Comparison of ENCODE assay signal across 1 cellular context in the genomic region with DNA sequence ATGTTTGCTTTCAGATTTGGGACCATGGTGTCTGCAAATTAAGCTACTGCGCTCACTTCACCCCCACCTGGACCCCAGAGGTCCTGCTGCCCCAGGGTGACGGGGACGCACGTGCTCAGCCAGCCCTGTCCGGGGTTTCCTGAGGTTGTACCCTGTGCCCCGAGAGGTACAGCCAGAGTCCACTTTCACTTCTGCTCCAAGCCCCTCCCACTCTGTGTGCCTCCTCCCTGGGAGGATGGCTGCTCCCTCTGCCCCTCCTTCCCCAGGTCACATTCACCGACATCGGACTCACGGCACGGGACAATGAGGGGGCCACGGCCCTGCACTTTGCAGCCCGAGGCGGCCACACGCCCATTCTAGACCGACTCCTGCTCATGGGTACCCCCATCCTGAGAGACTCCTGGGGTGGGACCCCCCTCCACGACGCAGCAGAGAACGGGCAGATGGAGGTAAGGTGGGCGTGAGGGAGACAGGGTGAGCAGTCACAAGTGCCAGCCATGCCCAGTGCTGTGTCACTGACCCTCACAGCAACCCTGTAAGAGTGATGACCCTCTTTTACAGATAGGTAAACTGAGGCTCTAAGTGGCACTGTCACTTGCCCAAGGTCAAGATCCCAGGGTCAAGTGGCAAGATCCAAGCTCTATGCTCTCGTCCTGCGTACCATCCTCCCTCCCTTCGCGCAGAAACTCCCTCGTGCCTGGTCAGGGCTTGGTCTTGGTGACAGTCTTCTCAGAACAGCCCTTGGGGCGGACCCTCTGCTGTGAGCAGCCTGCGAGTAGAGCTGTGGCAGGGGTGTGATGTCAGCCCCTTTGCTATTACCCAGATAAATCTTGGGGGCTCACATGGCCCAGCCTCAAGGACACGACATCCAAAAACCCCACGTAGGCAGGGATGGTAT.
TF ChIP-seq lines count a peak whose summit lies in the region.

No MANE protein-coding gene starts in this region.

TF ChIP-seq in HepG2, 621 proteins besides CTCF, POLR2A, EP300 and RAD21 (continued from another document and continues in another):
- TF ChIP-seq, protein P1, sequence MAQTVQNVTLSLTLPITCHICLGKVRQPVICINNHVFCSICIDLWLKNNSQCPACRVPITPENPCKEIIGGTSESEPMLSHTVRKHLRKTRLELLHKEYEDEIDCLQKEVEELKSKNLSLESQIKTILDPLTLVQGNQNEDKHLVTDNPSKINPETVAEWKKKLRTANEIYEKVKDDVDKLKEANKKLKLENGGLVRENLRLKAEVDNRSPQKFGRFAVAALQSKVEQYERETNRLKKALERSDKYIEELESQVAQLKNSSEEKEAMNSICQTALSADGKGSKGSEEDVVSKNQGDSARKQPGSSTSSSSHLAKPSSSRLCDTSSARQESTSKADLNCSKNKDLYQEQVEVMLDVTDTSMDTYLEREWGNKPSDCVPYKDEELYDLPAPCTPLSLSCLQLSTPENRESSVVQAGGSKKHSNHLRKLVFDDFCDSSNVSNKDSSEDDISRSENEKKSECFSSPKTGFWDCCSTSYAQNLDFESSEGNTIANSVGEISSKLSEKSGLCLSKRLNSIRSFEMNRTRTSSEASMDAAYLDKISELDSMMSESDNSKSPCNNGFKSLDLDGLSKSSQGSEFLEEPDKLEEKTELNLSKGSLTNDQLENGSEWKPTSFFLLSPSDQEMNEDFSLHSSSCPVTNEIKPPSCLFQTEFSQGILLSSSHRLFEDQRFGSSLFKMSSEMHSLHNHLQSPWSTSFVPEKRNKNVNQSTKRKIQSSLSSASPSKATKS (CRISPR knock-in tag; IDR thresholded peaks at IDR 0.05): no peak
- no peak for TF ChIP-seq NFIC (IDR thresholded peaks at IDR 0.05; ENCODE audit: low read length)
- TF ChIP-seq MTF1 (CRISPR knock-in tag; IDR thresholded peaks at IDR 0.05): no peak
- no peak for TF ChIP-seq SRSF1 (optimal IDR thresholded peaks at IDR 0.05; ENCODE audit: low read depth, low read length)
- TF ChIP-seq DNMT3B (CRISPR knock-in tag; conservative IDR thresholded peaks at IDR 0.05): no peak
- TF ChIP-seq ZNF333 (CRISPR knock-in tag; IDR thresholded peaks at IDR 0.05; ENCODE audit: borderline replicate concordance): 0 out of 2 replicates have a peak, but pooled peaks have one; percentile 1
- TF ChIP-seq POLR2AphosphoS2 (IDR thresholded peaks at IDR 0.05; ENCODE audit: low read depth, low read length): no peak
- TF ChIP-seq LCORL (IDR thresholded peaks at IDR 0.05): no peak
- TF ChIP-seq LCORL (CRISPR knock-in tag; IDR thresholded peaks at IDR 0.05): peak; percentile 73; the same call in 1 of the 2 replicates
- no peak for TF ChIP-seq MED8 (CRISPR knock-in tag; IDR thresholded peaks at IDR 0.05; ENCODE audit: insufficient replicate concordance)
- peak; percentile 84 for TF ChIP-seq PHF5A (CRISPR knock-in tag; IDR thresholded peaks at IDR 0.05; ENCODE audit: low read depth, unreplicated experiment)
- TF ChIP-seq ZFP62 (CRISPR knock-in tag; IDR thresholded peaks at IDR 0.05): no peak
- TF ChIP-seq ZNF619 (CRISPR knock-in tag; IDR thresholded peaks at IDR 0.05): 0 out of 2 replicates have a peak, but pooled peaks have one; percentile 2
- TF ChIP-seq HDAC2 (CRISPR knock-in tag; IDR thresholded peaks at IDR 0.05): peak; percentile 68; the same call in 1 of the 2 replicates
- no peak for TF ChIP-seq MTA3 (CRISPR knock-in tag; IDR thresholded peaks at IDR 0.05)
- no peak for TF ChIP-seq NFE2L2 (IDR thresholded peaks at IDR 0.05; ENCODE audit: low read length)
- no peak for TF ChIP-seq SIX1 (CRISPR knock-in tag; IDR thresholded peaks at IDR 0.05; ENCODE audit: borderline replicate concordance)
- no peak for TF ChIP-seq ZMYM2 (CRISPR knock-in tag; IDR thresholded peaks at IDR 0.05)
- TF ChIP-seq, protein P2, sequence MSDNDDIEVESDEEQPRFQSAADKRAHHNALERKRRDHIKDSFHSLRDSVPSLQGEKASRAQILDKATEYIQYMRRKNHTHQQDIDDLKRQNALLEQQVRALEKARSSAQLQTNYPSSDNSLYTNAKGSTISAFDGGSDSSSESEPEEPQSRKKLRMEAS (IDR thresholded peaks at IDR 0.05): peak; percentile 97
- TF ChIP-seq CHD4 (IDR thresholded peaks at IDR 0.05; ENCODE audit: borderline replicate concordance, low read length): no peak
- no peak for TF ChIP-seq THYN1 (CRISPR knock-in tag; IDR thresholded peaks at IDR 0.05; ENCODE audit: borderline replicate concordance, low read depth)
- no peak for TF ChIP-seq DPF2 (CRISPR knock-in tag; IDR thresholded peaks at IDR 0.05; ENCODE audit: borderline replicate concordance, low read depth)
- TF ChIP-seq SAFB2 (CRISPR knock-in tag; IDR thresholded peaks at IDR 0.05; ENCODE audit: borderline replicate concordance, low read depth): peak; percentile 39; the same call in 1 of the 2 replicates
- no peak for TF ChIP-seq ZFAT (CRISPR knock-in tag; conservative IDR thresholded peaks at IDR 0.05)
- no peak for TF ChIP-seq SATB2 (CRISPR knock-in tag; IDR thresholded peaks at IDR 0.05)
- TF ChIP-seq ZNF232 (CRISPR knock-in tag; IDR thresholded peaks at IDR 0.05; ENCODE audit: borderline replicate concordance): peak; percentile 76; the same call in 1 of the 2 replicates
- no peak for TF ChIP-seq PHB2 (IDR thresholded peaks at IDR 0.05; ENCODE audit: partially characterized antibody)
- TF ChIP-seq HOXA9 (CRISPR knock-in tag; IDR thresholded peaks at IDR 0.05; ENCODE audit: borderline replicate concordance): no peak
- no peak for TF ChIP-seq HIVEP1 (CRISPR knock-in tag; IDR thresholded peaks at IDR 0.05)
- TF ChIP-seq, protein P3, sequence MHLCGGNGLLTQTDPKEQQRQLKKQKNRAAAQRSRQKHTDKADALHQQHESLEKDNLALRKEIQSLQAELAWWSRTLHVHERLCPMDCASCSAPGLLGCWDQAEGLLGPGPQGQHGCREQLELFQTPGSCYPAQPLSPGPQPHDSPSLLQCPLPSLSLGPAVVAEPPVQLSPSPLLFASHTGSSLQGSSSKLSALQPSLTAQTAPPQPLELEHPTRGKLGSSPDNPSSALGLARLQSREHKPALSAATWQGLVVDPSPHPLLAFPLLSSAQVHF (CRISPR knock-in tag; IDR thresholded peaks at IDR 0.05): no peak
- TF ChIP-seq, protein P4, sequence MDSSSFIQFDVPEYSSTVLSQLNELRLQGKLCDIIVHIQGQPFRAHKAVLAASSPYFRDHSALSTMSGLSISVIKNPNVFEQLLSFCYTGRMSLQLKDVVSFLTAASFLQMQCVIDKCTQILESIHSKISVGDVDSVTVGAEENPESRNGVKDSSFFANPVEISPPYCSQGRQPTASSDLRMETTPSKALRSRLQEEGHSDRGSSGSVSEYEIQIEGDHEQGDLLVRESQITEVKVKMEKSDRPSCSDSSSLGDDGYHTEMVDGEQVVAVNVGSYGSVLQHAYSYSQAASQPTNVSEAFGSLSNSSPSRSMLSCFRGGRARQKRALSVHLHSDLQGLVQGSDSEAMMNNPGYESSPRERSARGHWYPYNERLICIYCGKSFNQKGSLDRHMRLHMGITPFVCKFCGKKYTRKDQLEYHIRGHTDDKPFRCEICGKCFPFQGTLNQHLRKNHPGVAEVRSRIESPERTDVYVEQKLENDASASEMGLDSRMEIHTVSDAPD (CRISPR knock-in tag; IDR thresholded peaks at IDR 0.05): no peak
- TF ChIP-seq ZNF335 (CRISPR knock-in tag; IDR thresholded peaks at IDR 0.05): 0 out of 2 replicates have a peak, but pooled peaks have one; percentile 46
- no peak for TF ChIP-seq SRSF4 (IDR thresholded peaks at IDR 0.05; ENCODE audit: low read depth, low read length, poor library complexity, severe bottlenecking)
- no peak for TF ChIP-seq KLF13 (CRISPR knock-in tag; IDR thresholded peaks at IDR 0.05)
- TF ChIP-seq ZNF337 (CRISPR knock-in tag; IDR thresholded peaks at IDR 0.05; ENCODE audit: borderline replicate concordance, low read depth): no peak
- TF ChIP-seq, protein P5, sequence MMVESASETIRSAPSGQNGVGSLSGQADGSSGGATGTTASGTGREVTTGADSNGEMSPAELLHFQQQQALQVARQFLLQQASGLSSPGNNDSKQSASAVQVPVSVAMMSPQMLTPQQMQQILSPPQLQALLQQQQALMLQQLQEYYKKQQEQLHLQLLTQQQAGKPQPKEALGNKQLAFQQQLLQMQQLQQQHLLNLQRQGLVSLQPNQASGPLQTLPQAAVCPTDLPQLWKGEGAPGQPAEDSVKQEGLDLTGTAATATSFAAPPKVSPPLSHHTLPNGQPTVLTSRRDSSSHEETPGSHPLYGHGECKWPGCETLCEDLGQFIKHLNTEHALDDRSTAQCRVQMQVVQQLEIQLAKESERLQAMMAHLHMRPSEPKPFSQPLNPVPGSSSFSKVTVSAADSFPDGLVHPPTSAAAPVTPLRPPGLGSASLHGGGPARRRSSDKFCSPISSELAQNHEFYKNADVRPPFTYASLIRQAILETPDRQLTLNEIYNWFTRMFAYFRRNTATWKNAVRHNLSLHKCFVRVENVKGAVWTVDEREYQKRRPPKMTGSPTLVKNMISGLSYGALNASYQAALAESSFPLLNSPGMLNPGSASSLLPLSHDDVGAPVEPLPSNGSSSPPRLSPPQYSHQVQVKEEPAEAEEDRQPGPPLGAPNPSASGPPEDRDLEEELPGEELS (CRISPR knock-in tag; IDR thresholded peaks at IDR 0.05): peak; percentile 50
- peak; percentile 83 for TF ChIP-seq KLF6 (CRISPR knock-in tag; IDR thresholded peaks at IDR 0.05)
- TF ChIP-seq ZSCAN22 (CRISPR knock-in tag; IDR thresholded peaks at IDR 0.05): no peak
- no peak for TF ChIP-seq ZFP41 (CRISPR knock-in tag; IDR thresholded peaks at IDR 0.05; ENCODE audit: borderline replicate concordance)
- no peak for TF ChIP-seq STAG1 (CRISPR knock-in tag; IDR thresholded peaks at IDR 0.05)
- TF ChIP-seq NFKBIZ (CRISPR knock-in tag; IDR thresholded peaks at IDR 0.05): 0 out of 2 replicates have a peak, but pooled peaks have one; percentile 58
- TF ChIP-seq, protein P6, sequence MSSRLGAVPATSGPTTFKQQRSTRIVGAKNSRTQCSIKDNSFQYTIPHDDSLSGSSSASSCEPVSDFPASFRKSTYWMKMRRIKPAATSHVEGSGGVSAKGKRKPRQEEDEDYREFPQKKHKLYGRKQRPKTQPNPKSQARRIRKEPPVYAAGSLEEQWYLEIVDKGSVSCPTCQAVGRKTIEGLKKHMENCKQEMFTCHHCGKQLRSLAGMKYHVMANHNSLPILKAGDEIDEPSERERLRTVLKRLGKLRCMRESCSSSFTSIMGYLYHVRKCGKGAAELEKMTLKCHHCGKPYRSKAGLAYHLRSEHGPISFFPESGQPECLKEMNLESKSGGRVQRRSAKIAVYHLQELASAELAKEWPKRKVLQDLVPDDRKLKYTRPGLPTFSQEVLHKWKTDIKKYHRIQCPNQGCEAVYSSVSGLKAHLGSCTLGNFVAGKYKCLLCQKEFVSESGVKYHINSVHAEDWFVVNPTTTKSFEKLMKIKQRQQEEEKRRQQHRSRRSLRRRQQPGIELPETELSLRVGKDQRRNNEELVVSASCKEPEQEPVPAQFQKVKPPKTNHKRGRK (CRISPR knock-in tag; IDR thresholded peaks at IDR 0.05): no peak
- peak; percentile 64; the same call in 1 of the 2 replicates for TF ChIP-seq KMT2A (CRISPR knock-in tag; IDR thresholded peaks at IDR 0.05)
- no peak for TF ChIP-seq ADNP (CRISPR knock-in tag; IDR thresholded peaks at IDR 0.05)
- no peak for TF ChIP-seq ZNF83 (CRISPR knock-in tag; IDR thresholded peaks at IDR 0.05; ENCODE audit: borderline replicate concordance)
- no peak for TF ChIP-seq NR3C1 (CRISPR knock-in tag; IDR thresholded peaks at IDR 0.05)
- TF ChIP-seq, protein P7, sequence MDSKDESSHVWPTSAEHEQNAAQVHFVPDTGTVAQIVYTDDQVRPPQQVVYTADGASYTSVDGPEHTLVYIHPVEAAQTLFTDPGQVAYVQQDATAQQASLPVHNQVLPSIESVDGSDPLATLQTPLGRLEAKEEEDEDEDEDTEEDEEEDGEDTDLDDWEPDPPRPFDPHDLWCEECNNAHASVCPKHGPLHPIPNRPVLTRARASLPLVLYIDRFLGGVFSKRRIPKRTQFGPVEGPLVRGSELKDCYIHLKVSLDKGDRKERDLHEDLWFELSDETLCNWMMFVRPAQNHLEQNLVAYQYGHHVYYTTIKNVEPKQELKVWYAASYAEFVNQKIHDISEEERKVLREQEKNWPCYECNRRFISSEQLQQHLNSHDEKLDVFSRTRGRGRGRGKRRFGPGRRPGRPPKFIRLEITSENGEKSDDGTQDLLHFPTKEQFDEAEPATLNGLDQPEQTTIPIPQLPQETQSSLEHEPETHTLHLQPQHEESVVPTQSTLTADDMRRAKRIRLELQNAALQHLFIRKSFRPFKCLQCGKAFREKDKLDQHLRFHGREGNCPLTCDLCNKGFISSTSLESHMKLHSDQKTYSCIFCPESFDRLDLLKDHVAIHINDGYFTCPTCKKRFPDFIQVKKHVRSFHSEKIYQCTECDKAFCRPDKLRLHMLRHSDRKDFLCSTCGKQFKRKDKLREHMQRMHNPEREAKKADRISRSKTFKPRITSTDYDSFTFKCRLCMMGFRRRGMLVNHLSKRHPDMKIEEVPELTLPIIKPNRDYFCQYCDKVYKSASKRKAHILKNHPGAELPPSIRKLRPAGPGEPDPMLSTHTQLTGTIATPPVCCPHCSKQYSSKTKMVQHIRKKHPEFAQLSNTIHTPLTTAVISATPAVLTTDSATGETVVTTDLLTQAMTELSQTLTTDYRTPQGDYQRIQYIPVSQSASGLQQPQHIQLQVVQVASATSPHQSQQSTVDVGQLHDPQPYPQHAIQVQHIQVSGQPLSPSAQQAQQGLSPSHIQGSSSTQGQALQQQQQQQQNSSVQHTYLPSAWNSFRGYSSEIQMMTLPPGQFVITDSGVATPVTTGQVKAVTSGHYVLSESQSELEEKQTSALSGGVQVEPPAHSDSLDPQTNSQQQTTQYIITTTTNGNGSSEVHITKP (CRISPR knock-in tag; IDR thresholded peaks at IDR 0.05; ENCODE audit: low read depth): no peak
- TF ChIP-seq ZNF780A (CRISPR knock-in tag; IDR thresholded peaks at IDR 0.05): no peak
- TF ChIP-seq ZNF350 (CRISPR knock-in tag; IDR thresholded peaks at IDR 0.05; ENCODE audit: borderline replicate concordance, low read depth): no peak
- TF ChIP-seq, protein P8, sequence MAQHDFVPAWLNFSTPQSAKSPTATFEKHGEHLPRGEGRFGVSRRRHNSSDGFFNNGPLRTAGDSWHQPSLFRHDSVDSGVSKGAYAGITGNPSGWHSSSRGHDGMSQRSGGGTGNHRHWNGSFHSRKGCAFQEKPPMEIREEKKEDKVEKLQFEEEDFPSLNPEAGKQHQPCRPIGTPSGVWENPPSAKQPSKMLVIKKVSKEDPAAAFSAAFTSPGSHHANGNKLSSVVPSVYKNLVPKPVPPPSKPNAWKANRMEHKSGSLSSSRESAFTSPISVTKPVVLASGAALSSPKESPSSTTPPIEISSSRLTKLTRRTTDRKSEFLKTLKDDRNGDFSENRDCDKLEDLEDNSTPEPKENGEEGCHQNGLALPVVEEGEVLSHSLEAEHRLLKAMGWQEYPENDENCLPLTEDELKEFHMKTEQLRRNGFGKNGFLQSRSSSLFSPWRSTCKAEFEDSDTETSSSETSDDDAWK (CRISPR knock-in tag; IDR thresholded peaks at IDR 0.05): no peak
- TF ChIP-seq U2AF1 (optimal IDR thresholded peaks at IDR 0.05; ENCODE audit: low read depth, low read length): no peak
- TF ChIP-seq, protein P9, sequence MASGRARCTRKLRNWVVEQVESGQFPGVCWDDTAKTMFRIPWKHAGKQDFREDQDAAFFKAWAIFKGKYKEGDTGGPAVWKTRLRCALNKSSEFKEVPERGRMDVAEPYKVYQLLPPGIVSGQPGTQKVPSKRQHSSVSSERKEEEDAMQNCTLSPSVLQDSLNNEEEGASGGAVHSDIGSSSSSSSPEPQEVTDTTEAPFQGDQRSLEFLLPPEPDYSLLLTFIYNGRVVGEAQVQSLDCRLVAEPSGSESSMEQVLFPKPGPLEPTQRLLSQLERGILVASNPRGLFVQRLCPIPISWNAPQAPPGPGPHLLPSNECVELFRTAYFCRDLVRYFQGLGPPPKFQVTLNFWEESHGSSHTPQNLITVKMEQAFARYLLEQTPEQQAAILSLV (CRISPR knock-in tag; IDR thresholded peaks at IDR 0.05; ENCODE audit: borderline replicate concordance): no peak
- TF ChIP-seq MAFK (conservative IDR thresholded peaks at IDR 0.05 in 1 of 2, IDR thresholded peaks at IDR 0.05 in 1 of 2; ENCODE audit: low read length in 2 of 2): no peak
